Comparison of ENCODE assay signal across 8 cellular contexts in the genomic region with DNA sequence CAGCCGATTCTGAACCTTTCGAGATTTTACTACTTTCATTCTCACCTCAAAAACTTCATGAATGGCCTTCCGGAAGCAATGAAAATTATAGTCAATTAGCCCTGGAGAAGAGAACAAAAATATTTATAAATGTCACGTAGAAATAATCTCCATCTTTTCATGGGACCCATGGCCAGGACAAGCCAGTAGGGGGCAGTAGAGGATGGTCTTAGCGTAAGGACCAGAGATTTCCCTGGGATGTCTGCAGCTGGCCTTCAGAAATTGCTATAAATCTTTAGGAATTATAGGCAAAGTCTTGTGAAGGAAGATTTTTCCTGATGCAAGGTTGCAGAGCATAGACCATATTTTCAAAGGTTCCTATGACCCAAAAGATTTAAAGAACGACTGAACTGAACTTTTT. TPM values are rescaled to one million over a fixed set of nuclear protein-coding genes. Genes with fewer than 3 reads are reported as not detected.
DNase-seq lines count a peak whose midpoint lies in the region; ATAC-seq and TF ChIP-seq lines count a peak whose summit lies in the region.

No MANE protein-coding gene starts in this region.

- H3K27me3 ChIP-seq in lung (ENCODE audit: control insufficient read depth, insufficient read depth): no peaks in the 10 kb centered on the region

- H3K27me3 Mint-ChIP-seq in WTC11 (ENCODE audit: low read depth): no peaks in the 10 kb centered on the region

- ATAC-seq in WTC11: peak; percentile 22; the same call in 1 of the 2 replicates
- no peak for ATAC-seq in lung (ENCODE audit: insufficient read depth, low FRiP score)
- ATAC-seq in GM21381 (IDR thresholded peaks at IDR 0.05; ENCODE audit: unreplicated experiment): no peak

- POLR2A ChIA-PET in WTC11 (lab: Charles Lee): no interaction called here

- no peaks in the 10 kb centered on the region for H3K9me3 ChIP-seq in lung (ENCODE audit: control insufficient read depth in 2 of 2, insufficient read depth in 1 of 2, low read length in 1 of 2)

- no peak overlapping the region for H3K4me3 ChIP-seq in lung

- no peaks in the 10 kb centered on the region for H3K36me3 Mint-ChIP-seq in WTC11

- H3K27ac ChIP-seq in lung (ENCODE audit: low read depth in 1 of 2, low read length in 1 of 2): no peak overlapping the region

- peak; percentile 16 for DNase-seq in NCI-H1092 treated with DMSO at 0.1 percent for 48 hours (lab: John Stamatoyannopoulos, UW)
- no peak for DNase-seq in NCI-H1092 (lab: John Stamatoyannopoulos, UW)
- peak; percentile 68 for DNase-seq in NAMALWA (ENCODE audit: low spot score)
- peak; percentile 70 for DNase-seq in WTC11 (ENCODE audit: low spot score)
- peak; percentile 78 for DNase-seq in dedifferentiated amniotic fluid mesenchymal stem cell (ENCODE audit: extremely low spot score)
- DNase-seq in lung (ENCODE audit: low spot score): peak; percentile 57
- peak; percentile 83 for DNase-seq in stimulated activated CD8-positive, alpha-beta memory T cell treated with anti-CD3 and anti-CD28 coated beads, Interleukin-4, amount 100 ng/mL, for 48 hours

- peak; percentile 66; the same call in 1 of the 2 replicates for TF ChIP-seq CTCF in WTC11 (IDR thresholded peaks at IDR 0.05)
- TF ChIP-seq CTCF in lung (IDR thresholded peaks at IDR 0.05; ENCODE audit: control extremely low read depth, extremely low read depth): peak; percentile 60

- CTCF ChIA-PET in WTC11 (lab: Charles Lee): interaction anchor here (0.6 to 4.6 kb wide), 23 partner anchors 9 to 320 kb away, joined by 3 to 41 read pairs (median 4); a partner anchor contains a TSS

- no peaks in the 10 kb centered on the region for H3K9me3 Mint-ChIP-seq in WTC11

- H3K4me1 Mint-ChIP-seq in WTC11: peaks cover 6% of the 10 kb centered on the region

- no peaks in the 10 kb centered on the region for H3K36me3 ChIP-seq in lung (ENCODE audit: control insufficient read depth in 2 of 2, insufficient read depth in 2 of 2, low read length in 2 of 2)

- H3K27ac Mint-ChIP-seq in WTC11: no peak overlapping the region

- H3K4me1 ChIP-seq in lung (ENCODE audit: control insufficient read depth in 2 of 2, insufficient read depth in 2 of 2, low read length in 2 of 2): no peaks in the 10 kb centered on the region

- 34 to 43% methylated on average over 6 of the region's 6 CpGs for WGBS in lung, 2 donors

- H3K4me3 Mint-ChIP-seq in WTC11: no peak overlapping the region

TF ChIP-seq in WTC11, 78 proteins besides CTCF, POLR2A, EP300 and RAD21:
- no peak for TF ChIP-seq HMGA2 (CRISPR knock-in tag; IDR thresholded peaks at IDR 0.05)
TF ChIP-seq in WTC11: peak in this region for 0.

RNA-seq across cellular contexts. Expression of a gene that starts 15.6 kb away (rescaled TPM):
- 9.9 to 12.3 TPM (median 9.9 TPM) in 3 replicates for total RNA-seq in WTC11 (2021)
- total RNA-seq in lung: 10 to 100 TPM; 40.5 to 42.5 TPM
- polyA plus RNA-seq in lung: 10 to 100 TPM; 24.3 to 51.0 TPM

RNA-seq across cellular contexts. Expression of a gene that starts 44.0 kb away (rescaled TPM):
- total RNA-seq in WTC11 (2021) (14.1 to 25.4 TPM (median 18.0 TPM) in 3 replicates), lung (10 to 100 TPM; 12.7 to 40.2 TPM)
- polyA plus RNA-seq in lung: 10 to 100 TPM; 16.4 to 17.1 TPM

RNA-seq across cellular contexts. Expression of a gene that starts 53.0 kb away (rescaled TPM):
- total RNA-seq in WTC11 (2021) (not detected in 3 replicates), lung (1 to 10 TPM; 1.3 to 1.5 TPM)
- 1 to 10 TPM in 1 of 2 donors, under 1 TPM in 1; 0.33 to 1.5 TPM for polyA plus RNA-seq in lung
